20 cellular contexts compared by ENCODE assay signal in the genomic region with DNA sequence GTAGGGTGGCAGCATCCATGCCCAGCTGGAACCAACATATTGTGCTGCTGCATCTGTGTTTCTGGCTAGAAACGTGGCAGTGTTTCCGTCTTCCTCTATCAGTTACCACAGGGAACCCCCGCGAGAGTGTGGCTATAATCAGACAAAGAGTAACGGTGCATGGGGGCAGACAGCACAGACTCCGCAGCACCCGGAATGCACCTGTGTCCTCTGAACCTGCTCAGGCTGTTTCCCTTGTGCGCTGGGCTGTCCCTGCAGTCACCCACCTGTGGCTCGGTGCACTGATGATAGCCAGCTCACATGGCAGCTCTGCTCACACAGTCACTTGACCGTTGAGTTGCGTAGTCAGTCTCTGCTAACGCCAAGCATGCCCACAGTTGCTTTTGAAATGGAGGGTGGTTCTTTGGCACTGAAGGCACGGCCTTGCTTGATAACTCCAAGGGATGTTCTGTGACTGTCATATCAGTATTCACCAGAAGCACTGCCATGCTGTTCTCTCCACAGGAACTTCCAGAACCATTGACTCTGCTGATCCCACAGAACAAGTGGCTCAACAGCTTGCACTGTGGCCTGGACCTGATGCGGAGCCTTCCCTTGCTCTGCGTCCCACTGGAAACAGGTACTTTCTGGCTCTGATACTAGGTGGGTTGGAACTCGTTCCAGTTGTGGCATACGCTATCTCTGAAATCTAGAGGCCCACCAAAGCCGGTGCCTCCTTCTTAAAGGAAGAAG. TPM values are rescaled to one million over a fixed set of nuclear protein-coding genes. Genes with fewer than 3 reads are reported as not detected.
A peak's percentile ranks its signal among the peaks of the same experiment; 100 is the strongest.
DNase-seq lines count a peak whose midpoint lies in the region; ATAC-seq and TF ChIP-seq lines count a peak whose summit lies in the region.
"Had no signal": no experiment of that assay in that cellular context is flagged by ENCODE, and none has a peak within 500 bp of the region (broad histone marks: within the 10 kb centered on the region; RNA-seq: fewer than 3 reads in every experiment).

No MANE protein-coding gene starts in this region.

- no peak overlapping the region for H3K4ac ChIP-seq in H9 (ENCODE audit: low read depth, low read length)

- H3K18ac ChIP-seq in H9 (ENCODE audit: insufficient read length, low read depth, low read length) = no peak overlapping the region

- CTCF ChIA-PET in activated CD4-positive, alpha-beta T cell treated with anti-CD3 and anti-CD28 coated beads for 36 hours (lab: Charles Lee) = no interaction called here
- CTCF ChIA-PET in activated CD8-positive, alpha-beta T cell treated with anti-CD3 and anti-CD28 coated beads, Interleukin-2, amount 10 ng/mL, durations not matched to agents 7 days and 5 days (lab: Charles Lee) = no interaction called here

- no peak overlapping the region for H2BK5ac ChIP-seq in H9 (ENCODE audit: insufficient read length, low read length)

- H3K9me3 ChIP-seq in osteoblast (ENCODE audit: low read depth, low read length) = no peaks in the 10 kb centered on the region
- H3K9me3 ChIP-seq in H9 (ENCODE audit: control insufficient read depth, low read depth, low read length) = no peaks in the 10 kb centered on the region
- H3K9me3 ChIP-seq: lower lobe of right lung, upper lobe of left lung had no signal

- no peak overlapping the region for H3K27ac Mint-ChIP-seq in activated CD4-positive, alpha-beta T cell treated with anti-CD3 and anti-CD28 coated beads for 36 hours
- no peak overlapping the region for H3K27ac Mint-ChIP-seq in activated CD8-positive, alpha-beta T cell treated with anti-CD3 and anti-CD28 coated beads, Interleukin-2, amount 10 ng/mL, durations not matched to agents 7 days and 5 days
- H3K27ac Mint-ChIP-seq in H9 = no peak overlapping the region
- H3K27ac Mint-ChIP-seq: activated CD4-positive, alpha-beta memory T cell treated with anti-CD3 and anti-CD28 coated beads, Interleukin-2, amount 10 ng/mL, durations not matched to agents 7 days and 5 days had no signal

- no peak overlapping the region for H3K14ac ChIP-seq in H9 (ENCODE audit: insufficient read depth, low read length)

- TF ChIP-seq CTCF in GM20000 (IDR thresholded peaks at IDR 0.05; ENCODE audit: extremely low read depth, missing control alignments) = no peak
- TF ChIP-seq CTCF in osteoblast (IDR thresholded peaks at IDR 0.05; ENCODE audit: extremely low read depth, low read depth, low read length) = no peak
- TF ChIP-seq CTCF in H9 (conservative IDR thresholded peaks at IDR 0.05) = no peak

- H3K36me3 ChIP-seq in osteoblast (ENCODE audit: insufficient read depth, low read length) = no peaks in the 10 kb centered on the region
- H3K36me3 ChIP-seq: lower lobe of right lung, upper lobe of left lung had no signal

- H3K27me3 ChIP-seq in osteoblast (ENCODE audit: insufficient read depth, low read length) (peaks cover 7% of the 10 kb centered on the region), H9 (ENCODE audit: insufficient read depth, low read length) (no peaks in the 10 kb centered on the region)
- H3K27me3 ChIP-seq: hepatocyte, upper lobe of left lung had no signal

- peaks cover 11% of the 10 kb centered on the region for H3K4me1 Mint-ChIP-seq in activated CD4-positive, alpha-beta T cell treated with anti-CD3 and anti-CD28 coated beads for 36 hours
- peaks cover 12% of the 10 kb centered on the region for H3K4me1 Mint-ChIP-seq in activated CD8-positive, alpha-beta T cell treated with anti-CD3 and anti-CD28 coated beads, Interleukin-2, amount 10 ng/mL, durations not matched to agents 7 days and 5 days (ENCODE audit: low read depth)
- H3K4me1 Mint-ChIP-seq in H9 = no peaks in the 10 kb centered on the region
- H3K4me1 Mint-ChIP-seq: activated CD4-positive, alpha-beta memory T cell treated with anti-CD3 and anti-CD28 coated beads, Interleukin-2, amount 10 ng/mL, durations not matched to agents 7 days and 5 days had no signal

- no peak overlapping the region for H3K23ac ChIP-seq in H9 (ENCODE audit: insufficient read length, low read depth, low read length)

- H4K91ac ChIP-seq in H9 (ENCODE audit: insufficient read length, low read depth, low read length) = no peak overlapping the region

- POLR2A ChIA-PET in activated CD4-positive, alpha-beta T cell treated with anti-CD3 and anti-CD28 coated beads for 36 hours (lab: Charles Lee) = no interaction called here
- POLR2A ChIA-PET in activated CD8-positive, alpha-beta T cell treated with anti-CD3 and anti-CD28 coated beads, Interleukin-2, amount 10 ng/mL, durations not matched to agents 7 days and 5 days (lab: Charles Lee) = no interaction called here

- no peak overlapping the region for H3K56ac ChIP-seq in H9 (ENCODE audit: insufficient read length, low read depth, low read length)

- no peaks in the 10 kb centered on the region for H3K79me2 ChIP-seq in osteoblast (ENCODE audit: insufficient read depth, low read length)
- H3K79me2 ChIP-seq in H9 (ENCODE audit: insufficient read depth, low read length) = no peaks in the 10 kb centered on the region
- H3K79me2 ChIP-seq: hepatocyte, parathyroid adenoma had no signal

- no peak overlapping the region for H3K4me2 ChIP-seq in osteoblast (ENCODE audit: insufficient read depth, low read length)
- no peak overlapping the region for H3K4me2 ChIP-seq in H9 (ENCODE audit: insufficient read depth, insufficient read length, low read length)
- H3K4me2 ChIP-seq: hepatocyte had no signal

- H2BK20ac ChIP-seq in H9 (ENCODE audit: low read depth, low read length, poor library complexity, severe bottlenecking) = no peak overlapping the region

- H3K79me1 ChIP-seq in H9 (ENCODE audit: insufficient read depth, low read depth, low read length, poor library complexity, severe bottlenecking) = no peaks in the 10 kb centered on the region

- intact Hi-C loops in activated CD4-positive, alpha-beta T cell treated with anti-CD3 and anti-CD28 coated beads for 36 hours (cut with DNase I, micrococcal nuclease) = no loop called here

- no peaks in the 10 kb centered on the region for H3K36me3 Mint-ChIP-seq in activated CD4-positive, alpha-beta T cell treated with anti-CD3 and anti-CD28 coated beads for 36 hours (ENCODE audit: low read depth)
- H3K36me3 Mint-ChIP-seq in activated CD8-positive, alpha-beta T cell treated with anti-CD3 and anti-CD28 coated beads, Interleukin-2, amount 10 ng/mL, durations not matched to agents 7 days and 5 days (ENCODE audit: low read depth) = no peaks in the 10 kb centered on the region
- no peaks in the 10 kb centered on the region for H3K36me3 Mint-ChIP-seq in H9 (ENCODE audit: insufficient read depth in 1 of 3, low read depth in 3 of 3)

- no peaks in the 10 kb centered on the region for H4K20me1 ChIP-seq in osteoblast (ENCODE audit: insufficient read depth, low read length)
- no peaks in the 10 kb centered on the region for H4K20me1 ChIP-seq in H9 (ENCODE audit: control insufficient read depth, insufficient read depth, insufficient read length)

- no peak overlapping the region for H4K5ac ChIP-seq in H9 (ENCODE audit: insufficient read length, low read depth, low read length)

- H2BK12ac ChIP-seq in H9 (ENCODE audit: insufficient read length, low read depth, low read length) = no peak overlapping the region

- H3K27me3 Mint-ChIP-seq in activated CD4-positive, alpha-beta T cell treated with anti-CD3 and anti-CD28 coated beads for 36 hours = no peaks in the 10 kb centered on the region
- peaks cover 6% of the 10 kb centered on the region for H3K27me3 Mint-ChIP-seq in activated CD8-positive, alpha-beta T cell treated with anti-CD3 and anti-CD28 coated beads, Interleukin-2, amount 10 ng/mL, durations not matched to agents 7 days and 5 days (ENCODE audit: low read depth)
- H3K27me3 Mint-ChIP-seq in H9 (ENCODE audit: low read depth) = peaks cover 8% of the 10 kb centered on the region

- no peak overlapping the region for H3K4me3 Mint-ChIP-seq in activated CD4-positive, alpha-beta T cell treated with anti-CD3 and anti-CD28 coated beads for 36 hours
- H3K4me3 Mint-ChIP-seq in activated CD8-positive, alpha-beta T cell treated with anti-CD3 and anti-CD28 coated beads, Interleukin-2, amount 10 ng/mL, durations not matched to agents 7 days and 5 days = no peak overlapping the region
- no peak overlapping the region for H3K4me3 Mint-ChIP-seq in H9
- H3K4me3 Mint-ChIP-seq: activated CD4-positive, alpha-beta memory T cell treated with anti-CD3 and anti-CD28 coated beads, Interleukin-2, amount 10 ng/mL, durations not matched to agents 7 days and 5 days had no signal

- H4K8ac ChIP-seq in H9 (replicated peaks; ENCODE audit: insufficient read length, low read depth, low read length) = no peak overlapping the region

- H3K4me1 ChIP-seq in osteoblast (ENCODE audit: insufficient read depth, low read length) (peaks cover 4% of the 10 kb centered on the region), H9 (ENCODE audit: insufficient read depth, low read length) (no peaks in the 10 kb centered on the region)
- H3K4me1 ChIP-seq: lower lobe of right lung, parathyroid adenoma, upper lobe of left lung had no signal

- H3K9ac ChIP-seq in H9 (ENCODE audit: extremely low read depth, insufficient read length, low read length) = no peak overlapping the region
- H3K9ac ChIP-seq: parathyroid adenoma had no signal

- no peak overlapping the region for H3K4me3 ChIP-seq in osteoblast (ENCODE audit: insufficient read depth, low read length)
- H3K4me3 ChIP-seq: hepatocyte, lower lobe of right lung, upper lobe of left lung had no signal

- DNase-seq in activated CD4-positive, alpha-beta T cell treated with anti-CD3 and anti-CD28 coated beads for 36 hours = no peak
- DNase-seq in activated CD4-positive, alpha-beta T cell treated with anti-CD3 and anti-CD28 coated beads for 48 hours = no peak
- peak; percentile 49 for DNase-seq in GM20000 (ENCODE audit: low spot score)
- peak; percentile 20 for DNase-seq in activated CD8-positive, alpha-beta T cell treated with anti-CD3 and anti-CD28 coated beads, Interleukin-2, amount 10 ng/mL, durations not matched to agents 7 days and 5 days
- DNase-seq in osteoblast (ENCODE audit: insufficient read length, low spot score, missing footprints) = peak; percentile 36
- DNase-seq in DMS53 treated with DMSO at 0.1 percent for 48 hours (lab: John Stamatoyannopoulos, UW; ENCODE audit: unreplicated experiment) = no peak
- DNase-seq in H9 = no peak
- no peak for DNase-seq in putamen (ENCODE audit: low spot score)
- DNase-seq: activated CD4-positive, alpha-beta memory T cell treated with anti-CD3 and anti-CD28 coated beads, Interleukin-2, amount 10 ng/mL, durations not matched to agents 7 days and 5 days; dermis blood vessel endothelial cell; lower lobe of right lung; NCI-H1105 treated with DMSO at 0.1 percent for 48 hours; NCI-H524; stimulated activated naive CD4-positive, alpha-beta T cell treated with Interleukin-2 at 50 U/mL for 16 hours; T-helper 2 cell had no signal

- no peaks in the 10 kb centered on the region for H3K9me3 Mint-ChIP-seq in activated CD4-positive, alpha-beta T cell treated with anti-CD3 and anti-CD28 coated beads for 36 hours (ENCODE audit: low read depth)
- no peaks in the 10 kb centered on the region for H3K9me3 Mint-ChIP-seq in activated CD8-positive, alpha-beta T cell treated with anti-CD3 and anti-CD28 coated beads, Interleukin-2, amount 10 ng/mL, durations not matched to agents 7 days and 5 days (ENCODE audit: insufficient read depth)
- H3K9me3 Mint-ChIP-seq in H9 = no peaks in the 10 kb centered on the region
- H3K9me3 Mint-ChIP-seq: activated CD4-positive, alpha-beta memory T cell treated with anti-CD3 and anti-CD28 coated beads, Interleukin-2, amount 10 ng/mL, durations not matched to agents 7 days and 5 days had no signal

- H2AFZ ChIP-seq in osteoblast (ENCODE audit: low read length) (no peak overlapping the region), H9 (ENCODE audit: low read length) (no peak overlapping the region)
- H2AFZ ChIP-seq: hepatocyte, parathyroid adenoma had no signal

- no peak overlapping the region for H2AK5ac ChIP-seq in H9 (ENCODE audit: insufficient read length, low read length)

- peak; percentile 42 for ATAC-seq in activated CD4-positive, alpha-beta T cell treated with anti-CD3 and anti-CD28 coated beads for 36 hours
- no peak for ATAC-seq in activated CD8-positive, alpha-beta T cell treated with anti-CD3 and anti-CD28 coated beads, Interleukin-2, amount 10 ng/mL, durations not matched to agents 7 days and 5 days
- ATAC-seq: lower lobe of right lung had no signal

- H3T11ph ChIP-seq in H9 (ENCODE audit: low read length) = no peak overlapping the region

- no peak overlapping the region for H2BK120ac ChIP-seq in H9 (ENCODE audit: low read depth, low read length, poor library complexity, severe bottlenecking)

- no peak overlapping the region for H2BK15ac ChIP-seq in H9 (ENCODE audit: low read depth, low read length)

- WGBS in H9 (ENCODE audit: extremely low coverage, insufficient read length, low lambda C conversion rate) = no CpG with 5 or more reads among the region's 18 CpGs

- H3K23me2 ChIP-seq in H9 (ENCODE audit: insufficient read length, low read depth, low read length, poor library complexity, severe bottlenecking) = no peaks in the 10 kb centered on the region

- no peak overlapping the region for H3K27ac ChIP-seq in osteoblast (ENCODE audit: low read depth, low read length)
- H3K27ac ChIP-seq in H9 (ENCODE audit: insufficient read length, low read depth, low read length) = no peak overlapping the region
- H3K27ac ChIP-seq: hepatocyte, lower lobe of right lung, parathyroid adenoma, upper lobe of left lung had no signal

RNA-seq across cellular contexts. Expression of a gene that starts 11.2 kb away (rescaled TPM):
- 10 to 100 TPM; 12.2 to 13.2 TPM for total RNA-seq in activated CD4-positive, alpha-beta T cell treated with anti-CD3 and anti-CD28 coated beads for 36 hours
- 1 to 10 TPM; 1.3 to 1.4 TPM for total RNA-seq in activated CD8-positive, alpha-beta T cell treated with anti-CD3 and anti-CD28 coated beads, Interleukin-2, amount 10 ng/mL, durations not matched to agents 7 days and 5 days
- total RNA-seq in osteoblast (1.1 and 1.2 TPM in 2 replicates), H9 (2021) (10.8 and 10.9 TPM in 2 replicates)
- total RNA-seq: bronchial epithelial cell, dermis blood vessel endothelial cell, HT1080 had no signal

Comparison
In these comparisons a context has a peak if more than half of its experiments do, and no peak if none do; other contexts are left out.
1. DNase-seq: peak in GM20000 (single experiment), activated CD8-positive, alpha-beta T cell treated with anti-CD3 and anti-CD28 coated beads, Interleukin-2, amount 10 ng/mL, durations not matched to agents 7 days and 5 days (single experiment) and osteoblast (single experiment); none in activated CD4-positive, alpha-beta T cell treated with anti-CD3 and anti-CD28 coated beads for 36 hours (single experiment), activated CD4-positive, alpha-beta T cell treated with anti-CD3 and anti-CD28 coated beads for 48 hours (single experiment), DMS53 treated with DMSO at 0.1 percent for 48 hours (single experiment), H9 (single experiment) and putamen (single experiment).